In the genomic region with DNA sequence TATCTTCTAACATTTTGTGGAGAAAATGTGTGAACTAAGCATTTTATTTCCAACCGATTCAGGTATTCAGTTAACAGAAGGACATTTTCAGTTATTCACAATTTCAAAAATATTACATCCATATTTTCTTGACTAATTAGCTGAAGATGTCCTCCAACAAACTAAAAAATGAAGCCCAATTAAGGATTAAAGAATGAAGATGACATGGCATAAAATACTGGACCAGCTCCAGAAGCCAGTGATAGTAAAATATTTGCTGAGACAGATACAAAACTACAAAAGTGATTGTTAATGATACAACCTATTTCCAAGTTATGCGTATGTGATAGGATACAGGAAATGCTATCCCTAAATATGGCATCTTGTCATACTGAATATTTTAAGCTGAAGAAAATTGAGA, we compare ENCODE assay signal across 36 cellular contexts.
"Had no signal": no experiment of that assay in that cellular context is flagged by ENCODE, and none has a peak within 500 bp of the region (broad histone marks: within the 10 kb centered on the region; RNA-seq: fewer than 3 reads in every experiment).

No MANE protein-coding gene starts in this region.

- H3K27me3 ChIP-seq: MG63 had no signal

- H3K36me3 ChIP-seq: MG63 had no signal

- H3K4me3 ChIP-seq: MG63 had no signal

- H3K9me3 ChIP-seq: MG63 had no signal

- DNase-seq: Karpas-422, Kasumi-1, MG63, MM.1S, MV-4-11, NCI-H1048, NCI-H1092, NCI-H1092 treated with DMSO at 0.1 percent for 48 hours, NCI-H1105, NCI-H1105 treated with DMSO at 0.1 percent for 48 hours, NCI-H1417, NCI-H1417 treated with DMSO at 0.1 percent for 48 hours, NCI-H1436, NCI-H1436 treated with DMSO at 0.1 percent for 48 hours, NCI-H146, NCI-H1694, NCI-H1694 treated with DMSO at 0.1 percent for 48 hours, NCI-H187, NCI-H187 treated with DMSO at 0.1 percent for 48 hours, NCI-H1930, NCI-H2029, NCI-H2029 treated with DMSO at 0.1 percent for 48 hours, NCI-H2081, NCI-H2081 treated with DMSO at 0.1 percent for 48 hours, NCI-H2107, NCI-H2171, NCI-H2171 treated with DMSO at 0.1 percent for 48 hours, NCI-H2227 treated with DMSO at 0.1 percent for 48 hours, NCI-H226, NCI-H345, NCI-H446, NCI-H446 treated with DMSO at 0.1 percent for 48 hours, NCI-H510A, NCI-H510A treated with DMSO at 0.1 percent for 48 hours, NCI-H524, NCI-H524 treated with DMSO at 0.1 percent for 48 hours had no signal
